17 cellular contexts compared by ENCODE assay signal in the genomic region with DNA sequence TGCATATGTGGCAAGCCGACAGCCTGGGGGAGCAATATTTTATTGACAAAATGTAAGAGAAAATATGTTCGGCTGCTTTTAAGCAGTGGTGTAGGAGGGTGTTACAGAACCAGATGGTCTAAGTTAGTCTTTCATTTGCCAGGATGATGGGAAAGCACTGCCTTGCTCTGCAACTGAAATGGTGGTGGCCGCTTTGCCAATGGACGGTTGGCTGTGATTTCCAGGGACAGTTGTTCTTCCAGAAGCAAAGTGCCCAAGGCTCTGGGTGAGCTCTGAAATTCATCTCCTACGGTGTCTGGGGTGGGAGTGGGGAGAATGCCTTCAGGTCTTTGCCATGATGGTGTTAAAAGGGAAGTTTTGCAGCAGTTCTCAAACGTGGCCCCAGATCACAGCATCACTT.
DNase-seq lines count a peak whose midpoint lies in the region; TF ChIP-seq lines count a peak whose summit lies in the region.
"Had no signal": no experiment of that assay in that cellular context is flagged by ENCODE, and none has a peak within 500 bp of the region (broad histone marks: within the 10 kb centered on the region; RNA-seq: fewer than 3 reads in every experiment).

No MANE protein-coding gene starts in this region.

- no peak overlapping the region for H2AK5ac ChIP-seq in mesendoderm (ENCODE audit: low read length)

- no peak for DNase-seq in Calu3
- no peak for DNase-seq in mesendoderm
- peak; percentile 46 for DNase-seq in retina
- DNase-seq in activated effector memory CD4-positive, alpha-beta T cell treated with anti-CD3 and anti-CD28 coated beads, Interleukin-2, amount 50 U/mL, for 16 hours: no peak
- DNase-seq in activated T-helper 1 cell treated with anti-CD3 and anti-CD28 coated beads, Interleukin-12 subunit alpha, Interleukin-12 subunit beta, Interleukin-2, Interleukin-4 antibody, amounts not matched to agents 30 ng/mL and 10 ng/mL and 1 ng/mL, durations not matched to agents 14 hours and 24 hours and 36 hours (ENCODE audit: low spot score): no peak
- DNase-seq in AG08396 (ENCODE audit: low spot score): no peak
- DNase-seq: BE2C; CD4-positive, alpha-beta T cell; CD8-positive, alpha-beta memory T cell; COR-L47; DMS 273 treated with DMSO at 0.1 percent for 48 hours; DND-41; GOT3; HFFc6 had no signal

- H3K56ac ChIP-seq in mesendoderm (ENCODE audit: low read length): no peak overlapping the region

- no peaks in the 10 kb centered on the region for H3K27me3 ChIP-seq in mesendoderm (ENCODE audit: insufficient read depth, low read length, poor library complexity)
- H3K27me3 ChIP-seq: BE2C; BLaER1 treated with 17β-estradiol and CSF1 and Interleukin-3, amounts not matched to agents 10 nM and 100 nM had no signal

- H3K9ac ChIP-seq in mesendoderm (ENCODE audit: low read length): no peak overlapping the region
- H3K9ac ChIP-seq: BLaER1 treated with 17β-estradiol and CSF1 and Interleukin-3, amounts not matched to agents 10 nM and 100 nM had no signal

- H3K79me1 ChIP-seq in mesendoderm (ENCODE audit: low read length): no peaks in the 10 kb centered on the region

- no peak overlapping the region for H3K27ac ChIP-seq in mesendoderm (ENCODE audit: low read depth, low read length)
- H3K27ac ChIP-seq: BLaER1 treated with 17β-estradiol and CSF1 and Interleukin-3, amounts not matched to agents 10 nM and 100 nM had no signal

- CTCF ChIA-PET in Calu3 (lab: Charles Lee): no interaction called here

- H3K4me3 ChIP-seq in mesendoderm (ENCODE audit: low read length): no peak overlapping the region
- H3K4me3 ChIP-seq: BLaER1 treated with 17β-estradiol and CSF1 and Interleukin-3, amounts not matched to agents 10 nM and 100 nM; HAP-1 had no signal

- no peaks in the 10 kb centered on the region for H3K4me1 ChIP-seq in mesendoderm (ENCODE audit: control insufficient read depth, low read depth, low read length)
- H3K4me1 ChIP-seq: BE2C, HAP-1 had no signal

- H3K4me2 ChIP-seq in mesendoderm (ENCODE audit: low read length): no peak overlapping the region
- H3K4me2 ChIP-seq: BLaER1 treated with 17β-estradiol and CSF1 and Interleukin-3, amounts not matched to agents 10 nM and 100 nM had no signal

- BruUV-seq in Calu3 (replicated peaks; lab: Mats Ljungman, UMichigan): no TSS peak

- H3K36me3 Mint-ChIP-seq in Calu3 (ENCODE audit: insufficient read depth, unreplicated experiment): peaks cover 6% of the 10 kb centered on the region
- H3K36me3 Mint-ChIP-seq in activated T-helper 1 cell treated with anti-CD3 and anti-CD28 coated beads, Interleukin-12 subunit alpha, Interleukin-12 subunit beta, Interleukin-2, Interleukin-4 antibody, amounts not matched to agents 30 ng/mL and 10 ng/mL and 1 ng/mL, durations not matched to agents 14 hours and 24 hours and 36 hours (ENCODE audit: low read depth): no peaks in the 10 kb centered on the region
- H3K36me3 Mint-ChIP-seq: CD14-positive monocyte; CD8-positive, alpha-beta memory T cell had no signal

- no peak overlapping the region for H3K23ac ChIP-seq in mesendoderm (ENCODE audit: low read length)

- no CpG with 5 or more reads among the region's 6 CpGs for WGBS in mesendoderm (ENCODE audit: extremely low coverage, insufficient coverage, low lambda C conversion rate)

- no peak overlapping the region for H4K8ac ChIP-seq in mesendoderm (ENCODE audit: low read depth, low read length)

- no peak overlapping the region for H3K4me3 Mint-ChIP-seq in Calu3 (ENCODE audit: low read depth, unreplicated experiment)
- H3K4me3 Mint-ChIP-seq in activated T-helper 1 cell treated with anti-CD3 and anti-CD28 coated beads, Interleukin-12 subunit alpha, Interleukin-12 subunit beta, Interleukin-2, Interleukin-4 antibody, amounts not matched to agents 30 ng/mL and 10 ng/mL and 1 ng/mL, durations not matched to agents 14 hours and 24 hours and 36 hours: no peak overlapping the region
- H3K4me3 Mint-ChIP-seq: CD14-positive monocyte; CD4-positive, alpha-beta T cell; CD8-positive, alpha-beta memory T cell; HFFc6 had no signal

- no peaks in the 10 kb centered on the region for H3K27me3 Mint-ChIP-seq in Calu3 (ENCODE audit: unreplicated experiment)
- H3K27me3 Mint-ChIP-seq in activated T-helper 1 cell treated with anti-CD3 and anti-CD28 coated beads, Interleukin-12 subunit alpha, Interleukin-12 subunit beta, Interleukin-2, Interleukin-4 antibody, amounts not matched to agents 30 ng/mL and 10 ng/mL and 1 ng/mL, durations not matched to agents 14 hours and 24 hours and 36 hours (ENCODE audit: insufficient read depth): no peaks in the 10 kb centered on the region
- H3K27me3 Mint-ChIP-seq: CD4-positive, alpha-beta T cell; CD8-positive, alpha-beta memory T cell had no signal

- H2BK120ac ChIP-seq in mesendoderm (ENCODE audit: low read depth, low read length): no peak overlapping the region

- no peak overlapping the region for H4K5ac ChIP-seq in mesendoderm (ENCODE audit: low read length)

- H3K4ac ChIP-seq in mesendoderm (ENCODE audit: low read depth, low read length): peak overlapping the region; percentile 3

- H3K4me1 Mint-ChIP-seq in Calu3 (ENCODE audit: low read depth, unreplicated experiment): peaks cover 51% of the 10 kb centered on the region
- H3K4me1 Mint-ChIP-seq in activated T-helper 1 cell treated with anti-CD3 and anti-CD28 coated beads, Interleukin-12 subunit alpha, Interleukin-12 subunit beta, Interleukin-2, Interleukin-4 antibody, amounts not matched to agents 30 ng/mL and 10 ng/mL and 1 ng/mL, durations not matched to agents 14 hours and 24 hours and 36 hours (ENCODE audit: low read depth): no peaks in the 10 kb centered on the region
- H3K4me1 Mint-ChIP-seq: CD14-positive monocyte; CD8-positive, alpha-beta memory T cell had no signal

- H3K79me2 ChIP-seq in mesendoderm (ENCODE audit: control insufficient read depth, insufficient read depth, low read length): no peaks in the 10 kb centered on the region

- no peak for TF ChIP-seq CTCF in Calu3 (IDR thresholded peaks at IDR 0.05; ENCODE audit: unreplicated experiment)

- no peaks in the 10 kb centered on the region for H3K36me3 ChIP-seq in mesendoderm (ENCODE audit: control insufficient read depth, insufficient read depth, low read length)
- H3K36me3 ChIP-seq: BE2C; BLaER1 treated with 17β-estradiol and CSF1 and Interleukin-3, amounts not matched to agents 10 nM and 100 nM; HAP-1 had no signal

- peak overlapping the region; percentile 89 for H3K27ac Mint-ChIP-seq in Calu3 (ENCODE audit: unreplicated experiment)
- H3K27ac Mint-ChIP-seq in activated T-helper 1 cell treated with anti-CD3 and anti-CD28 coated beads, Interleukin-12 subunit alpha, Interleukin-12 subunit beta, Interleukin-2, Interleukin-4 antibody, amounts not matched to agents 30 ng/mL and 10 ng/mL and 1 ng/mL, durations not matched to agents 14 hours and 24 hours and 36 hours: no peak overlapping the region
- H3K27ac Mint-ChIP-seq: CD14-positive monocyte; CD4-positive, alpha-beta T cell; CD8-positive, alpha-beta memory T cell; HFFc6 had no signal

- no peak overlapping the region for H2BK5ac ChIP-seq in mesendoderm (ENCODE audit: low read length)

- no peak overlapping the region for H2BK15ac ChIP-seq in mesendoderm (replicated peaks; ENCODE audit: low read depth)

- H3K9me3 Mint-ChIP-seq in Calu3 (ENCODE audit: low read depth, unreplicated experiment): peaks cover 3% of the 10 kb centered on the region
- H3K9me3 Mint-ChIP-seq in activated T-helper 1 cell treated with anti-CD3 and anti-CD28 coated beads, Interleukin-12 subunit alpha, Interleukin-12 subunit beta, Interleukin-2, Interleukin-4 antibody, amounts not matched to agents 30 ng/mL and 10 ng/mL and 1 ng/mL, durations not matched to agents 14 hours and 24 hours and 36 hours: peaks cover 7% of the 10 kb centered on the region

- no peak overlapping the region for H3K18ac ChIP-seq in mesendoderm (ENCODE audit: low read length)

- intact Hi-C loops in Calu3 (cut with micrococcal nuclease; ENCODE audit: unreplicated experiment): loop anchor here (5.0 to 10.0 kb wide), 4 partner anchors 220 to 477 kb away; no protein-coding TSS in a partner anchor
- intact Hi-C loops in activated T-helper 1 cell treated with anti-CD3 and anti-CD28 coated beads, Interleukin-12 subunit alpha, Interleukin-12 subunit beta, Interleukin-2, Interleukin-4 antibody, amounts not matched to agents 30 ng/mL and 10 ng/mL and 1 ng/mL, durations not matched to agents 14 hours and 24 hours and 36 hours (cut with micrococcal nuclease): no loop called here
